In genomic region chr10:72105098-72105475, GRCh38 we compare ENCODE assay signal across 17 cellular contexts. TPM values are rescaled to one million over a fixed set of nuclear protein-coding genes. Genes with fewer than 3 reads are reported as not detected.
DNase-seq lines count a peak whose midpoint lies in the region; ATAC-seq and TF ChIP-seq lines count a peak whose summit lies in the region.
"Had no signal": no experiment of that assay in that cellular context is flagged by ENCODE, and none has a peak within 500 bp of the region (broad histone marks: within the 10 kb centered on the region; RNA-seq: fewer than 3 reads in every experiment).

No MANE protein-coding gene starts in this region.

- no peak overlapping the region for H3K4me3 ChIP-seq in left ventricle myocardium inferior
- H3K4me3 ChIP-seq in A673 (ENCODE audit: low read depth, low read length, poor library complexity, severe bottlenecking): no peak overlapping the region
- H3K4me3 ChIP-seq: BLaER1 treated with 17β-estradiol and CSF1 and Interleukin-3, amounts not matched to agents 10 nM and 100 nM had no signal

- POLR2A ChIA-PET in activated CD8-positive, alpha-beta T cell treated with anti-CD3 and anti-CD28 coated beads for 36 hours (lab: Charles Lee): interaction anchor here (1.5 kb wide), 1 partner anchor 16 kb away, joined by 5 read pairs; the partner anchor contains the start of gene SPOCK2
- POLR2A ChIA-PET in activated CD8-positive, alpha-beta T cell treated with anti-CD3 and anti-CD28 coated beads, Interleukin-2, amount 10 ng/mL, durations not matched to agents 7 days and 5 days (lab: Charles Lee): no interaction called here
- POLR2A ChIA-PET in A673 (lab: Charles Lee; ENCODE audit: low non-redundant PET): no interaction called here

- H3K9me3 Mint-ChIP-seq in activated CD8-positive, alpha-beta T cell treated with anti-CD3 and anti-CD28 coated beads for 36 hours: no peaks in the 10 kb centered on the region
- no peaks in the 10 kb centered on the region for H3K9me3 Mint-ChIP-seq in activated CD8-positive, alpha-beta T cell treated with anti-CD3 and anti-CD28 coated beads, Interleukin-2, amount 10 ng/mL, durations not matched to agents 7 days and 5 days (ENCODE audit: insufficient read depth)
- H3K9me3 Mint-ChIP-seq: type B pancreatic cell had no signal

- peaks cover 47% of the 10 kb centered on the region for H3K36me3 Mint-ChIP-seq in activated CD8-positive, alpha-beta T cell treated with anti-CD3 and anti-CD28 coated beads for 36 hours (ENCODE audit: low read depth)
- peaks cover 45% of the 10 kb centered on the region for H3K36me3 Mint-ChIP-seq in activated CD8-positive, alpha-beta T cell treated with anti-CD3 and anti-CD28 coated beads, Interleukin-2, amount 10 ng/mL, durations not matched to agents 7 days and 5 days (ENCODE audit: low read depth)
- peaks cover 8% of the 10 kb centered on the region for H3K36me3 Mint-ChIP-seq in T-helper 17 cell (ENCODE audit: low read depth)

- no TSS peak for BruUV-seq in A673 (replicated peaks; lab: Mats Ljungman, UMichigan)

- H3K4me1 Mint-ChIP-seq in activated CD8-positive, alpha-beta T cell treated with anti-CD3 and anti-CD28 coated beads for 36 hours (ENCODE audit: low read depth): peaks cover 78% of the 10 kb centered on the region
- H3K4me1 Mint-ChIP-seq in activated CD8-positive, alpha-beta T cell treated with anti-CD3 and anti-CD28 coated beads, Interleukin-2, amount 10 ng/mL, durations not matched to agents 7 days and 5 days (ENCODE audit: low read depth): peaks cover 67% of the 10 kb centered on the region
- peaks cover 64% of the 10 kb centered on the region for H3K4me1 Mint-ChIP-seq in T-helper 17 cell

- H3K36me3 ChIP-seq in left ventricle myocardium inferior (peaks cover 22% of the 10 kb centered on the region), A673 (ENCODE audit: insufficient read depth, low read length, poor library complexity, severe bottlenecking) (no peaks in the 10 kb centered on the region)

- H3K27me3 ChIP-seq in left ventricle myocardium inferior (ENCODE audit: low read depth): no peaks in the 10 kb centered on the region
- H3K27me3 ChIP-seq in A673 (replicated peaks; ENCODE audit: insufficient read depth, low read depth, low read length, poor library complexity): no peaks in the 10 kb centered on the region
- H3K27me3 ChIP-seq: BLaER1 treated with 17β-estradiol and CSF1 and Interleukin-3, amounts not matched to agents 10 nM and 100 nM; brain microvascular endothelial cell had no signal

- no peak overlapping the region for H3K4me3 Mint-ChIP-seq in activated CD8-positive, alpha-beta T cell treated with anti-CD3 and anti-CD28 coated beads for 36 hours
- no peak overlapping the region for H3K4me3 Mint-ChIP-seq in activated CD8-positive, alpha-beta T cell treated with anti-CD3 and anti-CD28 coated beads, Interleukin-2, amount 10 ng/mL, durations not matched to agents 7 days and 5 days
- no peak overlapping the region for H3K4me3 Mint-ChIP-seq in T-helper 17 cell
- H3K4me3 Mint-ChIP-seq: type B pancreatic cell had no signal

- intact Hi-C loops in activated CD8-positive, alpha-beta T cell treated with anti-CD3 and anti-CD28 coated beads for 36 hours (cut with micrococcal nuclease): no loop called here
- intact Hi-C loops in left ventricle myocardium inferior (cut with micrococcal nuclease): no loop called here
- intact Hi-C loops in A673 (cut with micrococcal nuclease; ENCODE audit: unreplicated experiment): no loop called here

- peaks cover 53% of the 10 kb centered on the region for H3K4me1 ChIP-seq in left ventricle myocardium inferior
- H3K4me1 ChIP-seq in A673 (ENCODE audit: insufficient read depth, low read length, poor library complexity, severe bottlenecking): peaks cover 5% of the 10 kb centered on the region

- no peaks in the 10 kb centered on the region for H3K27me3 Mint-ChIP-seq in activated CD8-positive, alpha-beta T cell treated with anti-CD3 and anti-CD28 coated beads for 36 hours
- no peaks in the 10 kb centered on the region for H3K27me3 Mint-ChIP-seq in activated CD8-positive, alpha-beta T cell treated with anti-CD3 and anti-CD28 coated beads, Interleukin-2, amount 10 ng/mL, durations not matched to agents 7 days and 5 days (ENCODE audit: low read depth)
- no peaks in the 10 kb centered on the region for H3K27me3 Mint-ChIP-seq in T-helper 17 cell
- H3K27me3 Mint-ChIP-seq: type B pancreatic cell had no signal

- peak overlapping the region; percentile 86 for H3K27ac Mint-ChIP-seq in activated CD8-positive, alpha-beta T cell treated with anti-CD3 and anti-CD28 coated beads for 36 hours
- H3K27ac Mint-ChIP-seq in activated CD8-positive, alpha-beta T cell treated with anti-CD3 and anti-CD28 coated beads, Interleukin-2, amount 10 ng/mL, durations not matched to agents 7 days and 5 days: no peak overlapping the region
- H3K27ac Mint-ChIP-seq in T-helper 17 cell: peak overlapping the region; percentile 91
- H3K27ac Mint-ChIP-seq: type B pancreatic cell had no signal

- no peaks in the 10 kb centered on the region for H3K9me3 ChIP-seq in T-helper 17 cell (ENCODE audit: control insufficient read depth, low read length, poor library complexity, severe bottlenecking)
- H3K9me3 ChIP-seq in left ventricle myocardium inferior (replicated peaks): no peaks in the 10 kb centered on the region
- H3K9me3 ChIP-seq in A673 (ENCODE audit: low read depth, low read length, poor library complexity, severe bottlenecking): no peaks in the 10 kb centered on the region
- H3K9me3 ChIP-seq: BLaER1 treated with 17β-estradiol and CSF1 and Interleukin-3, amounts not matched to agents 10 nM and 100 nM had no signal

- peak overlapping the region; percentile 78 for H3K27ac ChIP-seq in left ventricle myocardium inferior (replicated peaks)
- peak overlapping the region; percentile 60 for H3K27ac ChIP-seq in substantia nigra (ENCODE audit: low read depth, low read length, poor library complexity, severe bottlenecking)
- H3K27ac ChIP-seq in A673 (ENCODE audit: low read depth, low read length, poor library complexity, severe bottlenecking): no peak overlapping the region
- H3K27ac ChIP-seq: BLaER1 treated with 17β-estradiol and CSF1 and Interleukin-3, amounts not matched to agents 10 nM and 100 nM; brain microvascular endothelial cell had no signal

- no peak for TF ChIP-seq CTCF in activated CD8-positive, alpha-beta T cell treated with anti-CD3 and anti-CD28 coated beads for 36 hours (IDR thresholded peaks at IDR 0.05)
- TF ChIP-seq CTCF in left ventricle myocardium inferior (IDR thresholded peaks at IDR 0.05; ENCODE audit: borderline replicate concordance) (no peak), A673 (conservative IDR thresholded peaks at IDR 0.05; ENCODE audit: low read depth, low read length) (no peak)

- DNase-seq in activated CD8-positive, alpha-beta T cell treated with anti-CD3 and anti-CD28 coated beads for 36 hours: no peak
- no peak for DNase-seq in activated CD8-positive, alpha-beta T cell treated with anti-CD3 and anti-CD28 coated beads, Interleukin-2, amount 10 ng/mL, durations not matched to agents 7 days and 5 days
- no peak for DNase-seq in T-helper 17 cell
- DNase-seq in left ventricle myocardium inferior: no peak
- DNase-seq in substantia nigra (lab: John Stamatoyannopoulos, UW): peak in 1 of 49 donors; percentile 52
- no peak for DNase-seq in AG20443 (ENCODE audit: low spot score)
- DNase-seq in A673 (ENCODE audit: low spot score): no peak
- DNase-seq: activated CD8-positive, alpha-beta memory T cell treated with anti-CD3 and anti-CD28 coated beads, Interleukin-2, amount 50 U/mL, for 48 hours; brain microvascular endothelial cell; erythroblast; NCI-H1105 treated with DMSO at 0.1 percent for 48 hours; NCI-H510A treated with DMSO at 0.1 percent for 48 hours; retina had no signal

- ATAC-seq in activated CD8-positive, alpha-beta T cell treated with anti-CD3 and anti-CD28 coated beads for 36 hours: no peak
- no peak for ATAC-seq in activated CD8-positive, alpha-beta T cell treated with anti-CD3 and anti-CD28 coated beads, Interleukin-2, amount 10 ng/mL, durations not matched to agents 7 days and 5 days
- ATAC-seq in T-helper 17 cell (no peak), GM19351 (IDR thresholded peaks at IDR 0.05; ENCODE audit: unreplicated experiment) (no peak)
- ATAC-seq: left lobe of liver had no signal

- CTCF ChIA-PET in activated CD8-positive, alpha-beta T cell treated with anti-CD3 and anti-CD28 coated beads for 36 hours (lab: Charles Lee): no interaction called here
- CTCF ChIA-PET in activated CD8-positive, alpha-beta T cell treated with anti-CD3 and anti-CD28 coated beads, Interleukin-2, amount 10 ng/mL, durations not matched to agents 7 days and 5 days (lab: Charles Lee): no interaction called here
- CTCF ChIA-PET in A673 (lab: Charles Lee): no interaction called here

RNA-seq across cellular contexts. Expression of gene SPOCK2, which starts 16.7 kb away (rescaled TPM):
- total RNA-seq in activated CD8-positive, alpha-beta T cell treated with anti-CD3 and anti-CD28 coated beads for 36 hours: 100 to 1,000 TPM; 134 to 135 TPM
- 100 to 1,000 TPM; 261 to 268 TPM for total RNA-seq in activated CD8-positive, alpha-beta T cell treated with anti-CD3 and anti-CD28 coated beads, Interleukin-2, amount 10 ng/mL, durations not matched to agents 7 days and 5 days
- total RNA-seq in T-helper 17 cell (100 to 1,000 TPM; 603 to 772 TPM), left ventricle myocardium inferior (8.6 TPM), A673 (2021) (0.11 and 0.32 TPM in 2 replicates)

Comparison
In these comparisons a context has a peak if more than half of its experiments do, and no peak if none do; other contexts are left out.
1. RNA of gene SPOCK2, which starts 16.7 kb away (total RNA-seq): 603 to 772 TPM in T-helper 17 cell, 261 to 268 TPM in activated CD8-positive, alpha-beta T cell treated with anti-CD3 and anti-CD28 coated beads, Interleukin-2, amount 10 ng/mL, durations not matched to agents 7 days and 5 days and 134 to 135 TPM in activated CD8-positive, alpha-beta T cell treated with anti-CD3 and anti-CD28 coated beads for 36 hours; 8.6 TPM in left ventricle myocardium inferior (single experiment) and 0.11 to 0.32 TPM in A673; every median in the first group is over 10 times any median in the second.